In genomic region chr12:81300454-81300853, GRCh38 we compare ENCODE assay signal across 19 cellular contexts.
A peak's percentile ranks its signal among the peaks of the same experiment; 100 is the strongest.
DNase-seq lines count a peak whose midpoint lies in the region; ATAC-seq, FAIRE-seq and TF ChIP-seq lines count a peak whose summit lies in the region.
"Had no signal": no experiment of that assay in that cellular context is flagged by ENCODE, and none has a peak within 500 bp of the region (broad histone marks: within the 10 kb centered on the region; RNA-seq: fewer than 3 reads in every experiment).

No MANE protein-coding gene starts in this region.

- no peak for TF ChIP-seq RAD21 in A549 (conservative IDR thresholded peaks at IDR 0.05 in 1 of 2, IDR thresholded peaks at IDR 0.05 in 1 of 2)
- TF ChIP-seq RAD21 in Ishikawa (IDR thresholded peaks at IDR 0.05; ENCODE audit: low read depth): no peak

- POLR2A ChIA-PET in A549 (lab: Yijun Ruan, JAX): no interaction called here

- no peak for TF ChIP-seq CTCF in A549 (IDR thresholded peaks at IDR 0.05)
- no peak for TF ChIP-seq CTCF in choroid plexus epithelial cell (conservative IDR thresholded peaks at IDR 0.05; ENCODE audit: low read depth, low read length)
- no peak for TF ChIP-seq CTCF in kidney epithelial cell (IDR thresholded peaks at IDR 0.05; ENCODE audit: insufficient read depth, low read length, poor library complexity, severe bottlenecking)
- TF ChIP-seq CTCF in prostate gland (IDR thresholded peaks at IDR 0.05): no peak

- intact Hi-C loops in prostate gland (cut with DNase I): no loop called here

- CTCF ChIA-PET in A549 (lab: Yijun Ruan, JAX): interaction anchor here (0.6 kb wide), 1 partner anchor 102 kb away, joined by 3 read pairs; no protein-coding TSS in a partner anchor

- 15% methylated on average over 2 of the region's 2 CpGs for WGBS in A549 (ENCODE audit: missing lambda C conversion rate)
- 37% methylated on average over 2 of the region's 2 CpGs for whole genome bisulfite sequencing in prostate gland

- H3K4me2 ChIP-seq in A549: no peak overlapping the region

- H3K36me3 ChIP-seq in kidney epithelial cell (ENCODE audit: control insufficient read depth, insufficient read depth, low read length) (no peaks in the 10 kb centered on the region), prostate gland (no peaks in the 10 kb centered on the region)

- FAIRE-seq in A549 (lab: Jason Lieb, UNC): no peak
- FAIRE-seq: GM18507, RCC 7860 had no signal

- TF ChIP-seq POLR2A in A549 (IDR thresholded peaks at IDR 0.05; ENCODE audit: low read length): no peak
- no peak for TF ChIP-seq POLR2A in prostate gland (IDR thresholded peaks at IDR 0.05)

- DNase-seq in A549 (ENCODE audit: low read depth in 1 of 2, low spot score in 1 of 2) (no peak), choroid plexus epithelial cell (ENCODE audit: low read depth) (peak; percentile 19), kidney epithelial cell (ENCODE audit: low read depth) (peak; percentile 7), SIG-M5 treated with dmso at 0.1 percent for 504 hours (lab: John Stamatoyannopoulos, UW; ENCODE audit: unreplicated experiment) (no peak), NCI-H446 treated with DMSO at 0.1 percent for 48 hours (lab: John Stamatoyannopoulos, UW) (no peak), prostate gland (ENCODE audit: low spot score) (no peak)
- DNase-seq: EL, KBM-7, NCI-H1092 treated with DMSO at 0.1 percent for 48 hours, NCI-H187, NCI-H2171, NCI-H82, SHP77 had no signal

- H3K4me3 ChIP-seq in A549 (no peak overlapping the region), choroid plexus epithelial cell (ENCODE audit: low read depth, low read length) (no peak overlapping the region), kidney epithelial cell (ENCODE audit: low read depth, low read length) (no peak overlapping the region), prostate gland (no peak overlapping the region)

- H3K27me3 ChIP-seq in kidney epithelial cell (ENCODE audit: control insufficient read depth, insufficient read depth, low read length) (no peaks in the 10 kb centered on the region), prostate gland (replicated peaks; ENCODE audit: insufficient read depth) (no peaks in the 10 kb centered on the region)

- H3K9me3 ChIP-seq in A549 (no peaks in the 10 kb centered on the region), prostate gland (no peaks in the 10 kb centered on the region)

- ATAC-seq in A549 (no peak), GM19467 (IDR thresholded peaks at IDR 0.05; ENCODE audit: unreplicated experiment) (no peak)

- H3K4me1 ChIP-seq in A549: no peaks in the 10 kb centered on the region
- H3K4me1 ChIP-seq in prostate gland (replicated peaks): no peaks in the 10 kb centered on the region

- no peak for TF ChIP-seq EP300 in A549 (IDR thresholded peaks at IDR 0.05)
- TF ChIP-seq EP300 in Ishikawa (IDR thresholded peaks at IDR 0.05; ENCODE audit: borderline replicate concordance): no peak

- H3K27ac ChIP-seq in A549: no peak overlapping the region
- no peak overlapping the region for H3K27ac ChIP-seq in prostate gland
- H3K27ac ChIP-seq: C4-2B, HL-60 had no signal

TF ChIP-seq in A549, 52 proteins besides CTCF, POLR2A, EP300 and RAD21:
- TF ChIP-seq NPAS2 (CRISPR knock-in tag; IDR thresholded peaks at IDR 0.05; ENCODE audit: borderline replicate concordance) (no peak), HDAC2 (IDR thresholded peaks at IDR 0.05) (no peak), REST (IDR thresholded peaks at IDR 0.05) (peak; percentile 62), RARB (CRISPR knock-in tag; IDR thresholded peaks at IDR 0.05) (no peak), RFX5 (IDR thresholded peaks at IDR 0.05) (no peak)
TF ChIP-seq in A549: peak in this region for 1.

TF ChIP-seq in Ishikawa, 13 proteins besides CTCF, POLR2A, EP300 and RAD21:
- TF ChIP-seq YY1 (IDR thresholded peaks at IDR 0.05; ENCODE audit: low read depth): no peak
- peak; percentile 78 for TF ChIP-seq REST (IDR thresholded peaks at IDR 0.05; ENCODE audit: low read depth)
TF ChIP-seq in Ishikawa: peak in this region for 1.

Comparison
In these comparisons a context has a peak if more than half of its experiments do, and no peak if none do; other contexts are left out.
1. DNase-seq: peak in choroid plexus epithelial cell (single experiment) and kidney epithelial cell (single experiment); none in A549 (0 of 2), SIG-M5 treated with dmso at 0.1 percent for 504 hours (single experiment), NCI-H446 treated with DMSO at 0.1 percent for 48 hours (single experiment) and prostate gland (single experiment).